23 cellular contexts compared by ENCODE assay signal in the genomic region with DNA sequence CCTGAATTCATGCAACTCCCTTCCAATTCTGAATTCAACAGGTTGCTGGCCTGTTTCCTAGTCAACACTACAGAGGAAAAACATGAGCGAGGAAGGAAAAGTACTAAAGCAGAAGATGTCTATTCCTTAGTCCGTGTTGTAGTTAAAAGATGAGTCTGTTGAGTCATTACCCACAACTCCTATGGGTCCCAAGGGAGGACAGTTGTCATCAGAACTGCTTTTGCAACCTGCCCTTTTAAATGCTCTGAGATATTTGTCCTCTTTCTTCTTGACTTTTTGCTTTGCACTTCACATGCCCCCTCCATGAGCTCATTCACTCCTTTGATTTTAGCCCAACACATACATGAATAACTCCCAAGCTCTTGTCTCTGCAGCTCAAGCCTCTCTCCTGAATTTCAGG.
"Had no signal": no experiment of that assay in that cellular context is flagged by ENCODE, and none has a peak within 500 bp of the region (broad histone marks: within the 10 kb centered on the region; RNA-seq: fewer than 3 reads in every experiment).

No MANE protein-coding gene starts in this region.

- H3K27me3 ChIP-seq: esophagus muscularis mucosa, left lung, sigmoid colon, testis had no signal

- H3K36me3 ChIP-seq: esophagus muscularis mucosa, gastrocnemius medialis, left lung, lower lobe of right lung, sigmoid colon, transverse colon had no signal

- DNase-seq: activated B cell treated with CpG ODN at 0.5 μM for 24 hours; activated CD4-positive, alpha-beta T cell treated with anti-CD3 and anti-CD28 coated beads, Interleukin-2, amount 50 U/mL, for 1 hour; activated CD8-positive, alpha-beta memory T cell treated with anti-CD3 and anti-CD28 coated beads, Interleukin-2, amount 10 ng/mL, durations not matched to agents 7 days and 5 days; activated CD8-positive, alpha-beta T cell treated with anti-CD3 and anti-CD28 coated beads for 36 hours; activated naive CD4-positive, alpha-beta T cell; activated T-cell treated with anti-CD3 and anti-CD28 coated beads, Interleukin-2, amount 50 U/mL, for 48 hours; dermis blood vessel endothelial cell; effector CD4-positive, alpha-beta T cell; gastrocnemius medialis; glutamatergic neuron; left lung; lower lobe of right lung; mesendoderm; retina; sigmoid colon; stimulated activated CD4-positive, alpha-beta T cell treated with anti-CD3 and anti-CD28 coated beads, Interleukin-15, amount 100 ng/mL, for 24 hours; stimulated activated naive CD4-positive, alpha-beta T cell; T-helper 2 cell; testis; transverse colon had no signal

- H3K4me3 ChIP-seq: esophagus muscularis mucosa, gastrocnemius medialis, left lung, lower lobe of right lung, sigmoid colon, testis, transverse colon had no signal

- H3K27ac ChIP-seq: esophagus muscularis mucosa, gastrocnemius medialis, left lung, lower lobe of right lung, sigmoid colon, testis, transverse colon had no signal

- ATAC-seq: activated CD8-positive, alpha-beta memory T cell treated with anti-CD3 and anti-CD28 coated beads, Interleukin-2, amount 10 ng/mL, durations not matched to agents 7 days and 5 days; activated CD8-positive, alpha-beta T cell treated with anti-CD3 and anti-CD28 coated beads for 36 hours; activated naive CD4-positive, alpha-beta T cell treated with anti-CD3 and anti-CD28 coated beads, Interleukin-2, amount 50 U/mL, for 72 hours; gastrocnemius medialis; left lung; lower lobe of right lung; natural killer cell treated with Interleukin-12 subunit alpha and Interleukin-12 subunit beta and Interleukin-15 and Interleukin-18, amount 100 ng/mL, for 72 hours had no signal

- H3K9me3 ChIP-seq: esophagus muscularis mucosa, gastrocnemius medialis, left lung, lower lobe of right lung, sigmoid colon, testis, transverse colon had no signal

- H3K4me1 ChIP-seq: esophagus muscularis mucosa, gastrocnemius medialis, left lung, lower lobe of right lung, sigmoid colon, testis, transverse colon had no signal
